In the genomic region with DNA sequence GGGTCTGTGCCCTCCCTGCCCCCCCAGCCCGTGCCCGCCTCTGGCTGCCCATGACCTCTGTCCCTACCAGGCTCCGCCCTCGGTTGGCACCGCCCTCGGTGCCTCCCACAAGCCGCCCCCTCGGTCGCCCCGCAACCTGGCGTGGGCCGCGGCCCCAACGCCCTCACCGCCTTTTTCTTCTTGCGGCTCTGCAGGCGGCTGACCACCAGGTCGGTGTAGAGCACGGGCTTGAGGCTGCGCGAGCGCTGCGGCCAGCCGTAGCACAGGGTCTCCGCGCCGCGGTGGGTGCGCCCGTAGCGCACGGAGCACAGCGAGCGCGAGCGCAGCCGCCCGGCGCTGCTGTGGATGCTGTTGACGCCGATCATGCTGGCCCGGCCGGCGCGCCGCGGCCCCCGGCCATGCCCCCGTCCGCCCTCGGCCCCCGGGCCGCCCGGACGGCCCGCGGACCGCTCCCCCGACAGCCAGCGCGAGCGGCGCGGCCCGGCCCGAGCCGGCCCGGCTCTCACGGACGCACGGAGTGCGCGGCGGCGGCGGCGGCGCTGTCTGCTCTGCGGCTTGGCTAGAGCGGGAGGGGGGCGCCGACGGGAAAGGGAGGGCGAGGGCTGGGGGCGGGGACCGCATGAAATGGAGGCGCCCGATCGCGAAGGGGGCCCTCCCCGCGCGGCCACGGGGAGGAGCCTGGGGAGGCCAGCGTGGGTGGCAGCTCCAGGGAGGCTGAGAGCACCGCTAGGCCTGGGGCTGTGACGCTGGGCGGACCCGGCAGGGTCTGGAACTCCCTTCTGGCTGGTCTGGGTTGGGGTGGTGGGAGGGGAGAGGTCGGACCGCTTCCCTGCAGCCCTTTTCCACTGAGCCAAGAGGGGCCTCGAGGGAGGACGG, we compare ENCODE assay signal across 8 cellular contexts. TPM values are rescaled to one million over a fixed set of nuclear protein-coding genes. Genes with fewer than 3 reads are reported as not detected.
DNase-seq lines count a peak whose midpoint lies in the region; ATAC-seq, FAIRE-seq and TF ChIP-seq lines count a peak whose summit lies in the region.

No MANE protein-coding gene starts in this region.

- no peak for TF ChIP-seq CTCF in GM13976 (IDR thresholded peaks at IDR 0.05; ENCODE audit: borderline replicate concordance, control extremely low read depth, extremely low read depth, insufficient read depth, missing control alignments)
- no peak for TF ChIP-seq CTCF in GM12878 (IDR thresholded peaks at IDR 0.05 in 2 of 3, conservative IDR thresholded peaks at IDR 0.05 in 1 of 3; ENCODE audit: control insufficient read depth in 2 of 3, extremely low read depth in 1 of 3, insufficient read depth in 1 of 3, low read depth in 3 of 3, low read length in 3 of 3)
- no peak for TF ChIP-seq CTCF in lower leg skin (IDR thresholded peaks at IDR 0.05)
- TF ChIP-seq CTCF in thyroid gland (IDR thresholded peaks at IDR 0.05), result no peak

- TF ChIP-seq EP300 in GM12878 (IDR thresholded peaks at IDR 0.05; ENCODE audit: borderline replicate concordance in 1 of 2, control insufficient read depth in 1 of 2, low read depth in 2 of 2, low read length in 2 of 2), result no peak

- H3K4me3 Mint-ChIP-seq in T-helper 2 cell treated with Interferon-gamma antibody and Interleukin-4, amounts not matched to agents 5 μg/mL and 100 μg/mL, for 36 hours, result peak overlapping the region; percentile 80

- CTCF ChIA-PET in GM12878 (lab: Yijun Ruan, JAX), result interaction anchor here (1.2 to 1.7 kb wide), 2 partner anchors 10 to 180 kb away, joined by 4 to 7 read pairs; no protein-coding TSS in a partner anchor

- WGBS in GM12878 (ENCODE audit: insufficient coverage, insufficient replicate concordance, low lambda C conversion rate, missing lambda C conversion rate), result 3% methylated on average over 59 of the region's 103 CpGs
- WGBS in lower leg skin, 2 donors, result 1 to 2% methylated on average over 49 to 50 of the region's 103 CpGs
- WGBS in thyroid gland, 2 donors, result 0 to 2% methylated on average over 19 to 26 of the region's 103 CpGs

- no peak for FAIRE-seq in GM12878 (lab: Jason Lieb, UNC)

- H3K4me1 ChIP-seq in GM12878 (ENCODE audit: control insufficient read depth, insufficient read depth, low read length) (peaks cover 9% of the 10 kb centered on the region), thyroid gland (peaks cover 4 to 19% of the 10 kb centered on the region in 2 donors)

- no peak overlapping the region for H2AFZ ChIP-seq in GM12878 (ENCODE audit: control insufficient read depth, low read depth, low read length)

- H3K36me3 ChIP-seq in GM12878 (ENCODE audit: control insufficient read depth in 2 of 2, insufficient read depth in 2 of 2, low read length in 1 of 2) (no peaks in the 10 kb centered on the region), thyroid gland (no peaks in the 10 kb centered on the region)

- H3K27me3 ChIP-seq in GM12878 (replicated peaks in 1 of 2; ENCODE audit: control insufficient read depth in 2 of 2, insufficient read depth in 2 of 2, low read length in 1 of 2) (peaks cover 17 to 21% of the 10 kb centered on the region in 2 experiments), thyroid gland (peaks cover 21% of the 10 kb centered on the region)

- BruUV-seq in GM12878 (replicated peaks; lab: Mats Ljungman, UMichigan), result no TSS peak

- no peak for TF ChIP-seq RAD21 in GM12878 (IDR thresholded peaks at IDR 0.05; ENCODE audit: insufficient read depth, low read depth, low read length)

- H3K9ac ChIP-seq in GM12878 (ENCODE audit: control insufficient read depth, insufficient read depth, low read length), result no peak overlapping the region

- ATAC-seq in GM12878 (0 out of 3 replicates have a peak, but pooled peaks have one; percentile 8), HG02678 (IDR thresholded peaks at IDR 0.05; ENCODE audit: unreplicated experiment) (no peak)

- peaks cover 32% of the 10 kb centered on the region for H3K27me3 Mint-ChIP-seq in T-helper 2 cell treated with Interferon-gamma antibody and Interleukin-4, amounts not matched to agents 5 μg/mL and 100 μg/mL, for 36 hours (ENCODE audit: low read depth)

- peak; percentile 82 for DNase-seq in GM13976 (ENCODE audit: low spot score)
- DNase-seq in T-helper 2 cell treated with Interferon-gamma antibody and Interleukin-4, amounts not matched to agents 5 μg/mL and 100 μg/mL, for 36 hours (ENCODE audit: low spot score), result peak; percentile 85
- no peak for DNase-seq in GM12878 (ENCODE audit: low read depth, low spot score)
- DNase-seq in inferior parietal cortex (ENCODE audit: extremely low spot score), result peak; percentile 21
- peak in 3 of 4 experiments; percentile 60 to 82 (median 66) for DNase-seq in stimulated activated CD4-positive, alpha-beta T cell treated with anti-CD3 and anti-CD28 coated beads, Interleukin-1b, Interleukin-23, amount 100 ng/mL, for 24 hours (ENCODE audit: low read depth in 4 of 4, low spot score in 1 of 4)
- DNase-seq in lower leg skin (ENCODE audit: low spot score in 2 of 2), result no peak
- DNase-seq in thyroid gland, result no peak

- no peaks in the 10 kb centered on the region for H3K79me2 ChIP-seq in GM12878 (ENCODE audit: control insufficient read depth, insufficient read depth, low read length)

- RAD21 ChIA-PET in GM12878 (lab: Charles Lee; ENCODE audit: unreplicated experiment), result interaction anchor here (0.9 kb wide), 1 partner anchor 179 kb away, joined by 3 read pairs; no protein-coding TSS in a partner anchor

- intact Hi-C loops in GM12878 (cut with micrococcal nuclease; ENCODE audit: unreplicated experiment), result no loop called here
- intact Hi-C loops in lower leg skin (cut with DNase I; ENCODE audit: low total_unique reads), result no loop called here
- intact Hi-C loops in thyroid gland (cut with DNase I), result no loop called here

- H3K4me3 ChIP-seq in GM12878 (peak overlapping the region; percentile 22; the same call in 1 of the 2 replicates), lower leg skin (ENCODE audit: low read depth, poor library complexity, severe bottlenecking) (no peak overlapping the region), thyroid gland (replicated peaks in 1 of 3) (peak overlapping the region in 1 of 3 donors; percentile 17)

- peak overlapping the region; percentile 64; the same call in 1 of the 2 replicates for H3K4me2 ChIP-seq in GM12878 (ENCODE audit: control insufficient read depth, insufficient read depth)

- POLR2A ChIA-PET in GM12878 (lab: Charles Lee), result interaction anchor here (1.2 kb wide), 1 partner anchor 14 kb away, joined by 4 read pairs; no protein-coding TSS in a partner anchor

- in situ Hi-C loops in GM13976 (cut with MboI; ENCODE audit: low sequenced_read_pairs, unreplicated experiment), result no loop called here
- in situ Hi-C loops in GM12878 (cut with MboI), result loop anchor here (5.0 kb wide), 1 partner anchor 182 kb away; a partner anchor contains a TSS

- H3K36me3 Mint-ChIP-seq in T-helper 2 cell treated with Interferon-gamma antibody and Interleukin-4, amounts not matched to agents 5 μg/mL and 100 μg/mL, for 36 hours (ENCODE audit: low read depth), result no peaks in the 10 kb centered on the region

- H3K9me3 Mint-ChIP-seq in T-helper 2 cell treated with Interferon-gamma antibody and Interleukin-4, amounts not matched to agents 5 μg/mL and 100 μg/mL, for 36 hours, result no peaks in the 10 kb centered on the region

- SMC1A ChIA-PET in GM12878 (lab: Charles Lee; ENCODE audit: uncharacterized antibody, unreplicated experiment), result interaction anchor here (1.0 to 1.2 kb wide), 2 partner anchors 11 kb away, joined by 3 read pairs; no protein-coding TSS in a partner anchor

- TF ChIP-seq POLR2A in GM12878 (IDR thresholded peaks at IDR 0.05; ENCODE audit: low read depth, low read length), result peak; percentile 50; the same call in 1 of the 2 replicates
- no peak for TF ChIP-seq POLR2A in lower leg skin (IDR thresholded peaks at IDR 0.05)
- TF ChIP-seq POLR2A in thyroid gland (IDR thresholded peaks at IDR 0.05), result no peak

- peaks cover 27% of the 10 kb centered on the region for H3K4me1 Mint-ChIP-seq in T-helper 2 cell treated with Interferon-gamma antibody and Interleukin-4, amounts not matched to agents 5 μg/mL and 100 μg/mL, for 36 hours (ENCODE audit: low read depth)

- peaks cover 5% of the 10 kb centered on the region; the same call in 1 of the 2 replicates for H4K20me1 ChIP-seq in GM12878 (ENCODE audit: control insufficient read depth, insufficient read depth)

- H3K27ac ChIP-seq in GM12878 (ENCODE audit: control insufficient read depth, insufficient read depth) (no peak overlapping the region), thyroid gland (no peak overlapping the region)

- H3K27ac Mint-ChIP-seq in T-helper 2 cell treated with Interferon-gamma antibody and Interleukin-4, amounts not matched to agents 5 μg/mL and 100 μg/mL, for 36 hours, result peak overlapping the region; percentile 27

- H3K9me3 ChIP-seq in GM12878 (replicated peaks; ENCODE audit: control insufficient read depth, insufficient read depth, low read length) (no peaks in the 10 kb centered on the region), thyroid gland (no peaks in the 10 kb centered on the region)

RNA-seq across cellular contexts. Expression of a gene that starts 9.6 kb away (rescaled TPM):
- 0.83 and 1.1 TPM in 2 replicates for total RNA-seq in GM12878 (2013; cell fraction: nucleolus; rRNA removed)
- 0.11 and 0.27 TPM in 2 replicates for total RNA-seq in GM12878 (2014; rRNA removed)
- 0.09 and 0.18 TPM in 2 replicates for total RNA-seq in GM12878 (2014; rRNA removed; fragmentation: Illumina TruSeq; extraction: Trizol)
- total RNA-seq in GM12878 (2021), result 0.16 and 0.56 TPM in 2 replicates
- polyA plus RNA-seq in GM12878 (2011; ENCODE audit: low read depth), result 0.41 TPM
- 0.41 and 0.55 TPM in 2 replicates for polyA plus RNA-seq in GM12878 (2011; rRNA removed)
- 0.43 and 0.57 TPM in 2 replicates for polyA plus RNA-seq in GM12878 (2011; cell fraction: cytosol; rRNA removed)
- 3.5 and 3.8 TPM in 2 replicates for polyA plus RNA-seq in GM12878 (2011; cell fraction: nucleus; rRNA removed)
- 2.1 and 2.8 TPM in 2 replicates for polyA plus RNA-seq in GM12878 (2012)
- polyA plus RNA-seq in GM12878 (2014; fragmentation: Illumina TruSeq; extraction: Trizol), result 0.16 TPM in 1 of 2 replicates, not detected in the other
- polyA plus RNA-seq in GM12878 (2014; fragmentation: Nextera tagmentation; extraction: Ambion mirVana), result not detected
- polyA plus RNA-seq in GM12878 (2014; rRNA removed), result 0.25 and 0.77 TPM in 2 replicates
- polyA plus RNA-seq in GM12878 (2016; fragmentation: Nextera tagmentation; extraction: Ambion mirVana), result 1 to 10 TPM; 1.7 to 2.0 TPM
- polyA minus RNA-seq in GM12878 (2011; rRNA and poly(A)+ RNA removed), result 0.93 and 0.95 TPM in 2 replicates
- polyA minus RNA-seq in GM12878 (2011; cell fraction: cytosol; rRNA and poly(A)+ RNA removed), result not detected in 2 replicates
- polyA minus RNA-seq in GM12878 (2011; cell fraction: nucleus; rRNA and poly(A)+ RNA removed), result 1.1 TPM in 2 replicates
- total RNA-seq in lower leg skin, result 1 to 10 TPM in 3 of 4 donors, under 1 TPM in 1; 0.56 to 4.5 (median 2.1) TPM
- total RNA-seq in thyroid gland, result 1 to 10 TPM in 1 of 4 donors, under 1 TPM in 3; 0.24 to 1.1 (median 0.49) TPM

RNA-seq across cellular contexts. Expression of a gene that starts 11.7 kb away (rescaled TPM):
- 2.2 TPM in 2 replicates for total RNA-seq in GM12878 (2013; cell fraction: nucleolus; rRNA removed)
- total RNA-seq in GM12878 (2014; rRNA removed) (13.8 and 14.4 TPM in 2 replicates), GM12878 (2014; rRNA removed; fragmentation: Illumina TruSeq; extraction: Trizol) (1.8 and 1.9 TPM in 2 replicates), GM12878 (2021) (13.5 and 14.7 TPM in 2 replicates), lower leg skin (10 to 100 TPM; 18.2 to 25.3 (median 19.1) TPM), thyroid gland (10 to 100 TPM; 13.4 to 34.0 (median 27.2) TPM)
- 2.1 TPM for polyA plus RNA-seq in GM12878 (2011; ENCODE audit: low read depth)
- polyA plus RNA-seq in GM12878 (2011; rRNA removed) (1.3 and 3.1 TPM in 2 replicates), GM12878 (2014; fragmentation: Illumina TruSeq; extraction: Trizol) (0.11 and 0.54 TPM in 2 replicates), GM12878 (2014; fragmentation: Nextera tagmentation; extraction: Ambion mirVana) (under 1 TPM; 0.13 to 0.66 TPM), GM12878 (2014; rRNA removed) (12.6 and 15.3 TPM in 2 replicates), GM12878 (2016; fragmentation: Nextera tagmentation; extraction: Ambion mirVana) (10 to 100 TPM; 19.5 to 21.3 TPM)
- polyA plus RNA-seq in GM12878 (2011; cell fraction: cytosol; rRNA removed), result 9.5 and 16.7 TPM in 2 replicates
- polyA plus RNA-seq in GM12878 (2011; cell fraction: nucleus; rRNA removed), result 24.6 and 34.7 TPM in 2 replicates
- polyA plus RNA-seq in GM12878 (2012), result 5.9 and 7.7 TPM in 2 replicates
- polyA minus RNA-seq in GM12878 (2011; rRNA and poly(A)+ RNA removed), result 0.73 and 1.8 TPM in 2 replicates
- polyA minus RNA-seq in GM12878 (2011; cell fraction: cytosol; rRNA and poly(A)+ RNA removed), result 2.9 TPM in 2 replicates
- polyA minus RNA-seq in GM12878 (2011; cell fraction: nucleus; rRNA and poly(A)+ RNA removed), result 3.0 and 3.5 TPM in 2 replicates

RNA-seq across cellular contexts. Expression of a gene that starts 13.5 kb away (rescaled TPM):
- total RNA-seq in GM12878 (2013; cell fraction: nucleolus; rRNA removed), result 150 and 171 TPM in 2 replicates
- 108 and 111 TPM in 2 replicates for total RNA-seq in GM12878 (2014; rRNA removed)
- 42.4 and 43.7 TPM in 2 replicates for total RNA-seq in GM12878 (2014; rRNA removed; fragmentation: Illumina TruSeq; extraction: Trizol)
- total RNA-seq in GM12878 (2021), result 144 and 145 TPM in 2 replicates
- 33.4 TPM for polyA plus RNA-seq in GM12878 (2011; ENCODE audit: low read depth)
- polyA plus RNA-seq in GM12878 (2011; rRNA removed), result 62.4 and 113 TPM in 2 replicates
- 110 and 124 TPM in 2 replicates for polyA plus RNA-seq in GM12878 (2011; cell fraction: cytosol; rRNA removed)
- 571 and 613 TPM in 2 replicates for polyA plus RNA-seq in GM12878 (2011; cell fraction: nucleus; rRNA removed)
- 106 and 129 TPM in 2 replicates for polyA plus RNA-seq in GM12878 (2012)
- polyA plus RNA-seq in GM12878 (2014; fragmentation: Illumina TruSeq; extraction: Trizol), result 49.9 and 56.4 TPM in 2 replicates
- 1 to 10 TPM in 1 of 2 experiments, under 1 TPM in 1; 0.56 to 1.3 TPM for polyA plus RNA-seq in GM12878 (2014; fragmentation: Nextera tagmentation; extraction: Ambion mirVana)
- 109 and 119 TPM in 2 replicates for polyA plus RNA-seq in GM12878 (2014; rRNA removed)
- polyA plus RNA-seq in GM12878 (2016; fragmentation: Nextera tagmentation; extraction: Ambion mirVana), result 10 to 100 TPM; 31.4 to 32.0 TPM
- polyA minus RNA-seq in GM12878 (2011; rRNA and poly(A)+ RNA removed), result 60.3 and 69.0 TPM in 2 replicates
- 39.0 and 44.4 TPM in 2 replicates for polyA minus RNA-seq in GM12878 (2011; cell fraction: cytosol; rRNA and poly(A)+ RNA removed)
- 74.0 and 110 TPM in 2 replicates for polyA minus RNA-seq in GM12878 (2011; cell fraction: nucleus; rRNA and poly(A)+ RNA removed)
- 10 to 100 TPM; 19.4 to 36.1 (median 20.1) TPM for total RNA-seq in lower leg skin
- total RNA-seq in thyroid gland, result 10 to 100 TPM; 12.3 to 26.0 (median 15.3) TPM

RNA-seq across cellular contexts. Expression of a gene that starts 23.4 kb away (rescaled TPM):
- total RNA-seq in GM12878 (2013; cell fraction: nucleolus; rRNA removed), result 12.4 and 13.3 TPM in 2 replicates
- total RNA-seq in GM12878 (2014; rRNA removed) (66.5 and 67.6 TPM in 2 replicates), GM12878 (2014; rRNA removed; fragmentation: Illumina TruSeq; extraction: Trizol) (47.8 and 49.6 TPM in 2 replicates), GM12878 (2021) (82.5 and 85.5 TPM in 2 replicates), lower leg skin (10 to 100 TPM; 30.3 to 51.2 (median 32.7) TPM), thyroid gland (10 to 100 TPM; 56.2 to 73.9 (median 62.0) TPM)
- polyA plus RNA-seq in GM12878 (2011; ENCODE audit: low read depth), result 23.2 TPM
- polyA plus RNA-seq in GM12878 (2011; rRNA removed) (21.7 and 31.5 TPM in 2 replicates), GM12878 (2014; fragmentation: Illumina TruSeq; extraction: Trizol) (34.4 and 84.2 TPM in 2 replicates), GM12878 (2014; fragmentation: Nextera tagmentation; extraction: Ambion mirVana) (10 to 100 TPM; 20.4 to 45.2 TPM), GM12878 (2014; rRNA removed) (75.9 and 88.0 TPM in 2 replicates), GM12878 (2016; fragmentation: Nextera tagmentation; extraction: Ambion mirVana) (100 to 1,000 TPM; 116 to 121 TPM)
- polyA plus RNA-seq in GM12878 (2011; cell fraction: cytosol; rRNA removed), result 88.8 and 91.7 TPM in 2 replicates
- polyA plus RNA-seq in GM12878 (2011; cell fraction: nucleus; rRNA removed), result 81.7 and 82.8 TPM in 2 replicates
- polyA plus RNA-seq in GM12878 (2012), result 53.7 and 56.5 TPM in 2 replicates
- polyA minus RNA-seq in GM12878 (2011; rRNA and poly(A)+ RNA removed), result 8.9 and 26.7 TPM in 2 replicates
- polyA minus RNA-seq in GM12878 (2011; cell fraction: cytosol; rRNA and poly(A)+ RNA removed), result 10.2 and 11.4 TPM in 2 replicates
- 7.9 and 8.4 TPM in 2 replicates for polyA minus RNA-seq in GM12878 (2011; cell fraction: nucleus; rRNA and poly(A)+ RNA removed)

RNA-seq across cellular contexts. Expression of a gene that starts 42.4 kb away (rescaled TPM):
- 0.69 and 0.98 TPM in 2 replicates for total RNA-seq in GM12878 (2013; cell fraction: nucleolus; rRNA removed)
- total RNA-seq in GM12878 (2014; rRNA removed) (0.60 and 1.1 TPM in 2 replicates), GM12878 (2014; rRNA removed; fragmentation: Illumina TruSeq; extraction: Trizol) (0.09 TPM in 1 of 2 replicates, not detected in the other), GM12878 (2021) (0.19 and 0.33 TPM in 2 replicates), lower leg skin (10 to 100 TPM in 3 of 4 donors, 1 to 10 TPM in 1; 7.6 to 17.3 (median 11.5) TPM), thyroid gland (1 to 10 TPM; 1.1 to 2.9 (median 1.8) TPM)
- not detected for polyA plus RNA-seq in GM12878 (2011; ENCODE audit: low read depth)
- polyA plus RNA-seq in GM12878 (2011; rRNA removed) (0.06 and 0.11 TPM in 2 replicates), GM12878 (2014; fragmentation: Illumina TruSeq; extraction: Trizol) (0.29 TPM in 2 replicates), GM12878 (2014; fragmentation: Nextera tagmentation; extraction: Ambion mirVana) (under 1 TPM; 0.06 to 0.07 TPM), GM12878 (2014; rRNA removed) (0.49 and 0.65 TPM in 2 replicates), GM12878 (2016; fragmentation: Nextera tagmentation; extraction: Ambion mirVana) (under 1 TPM; 0.34 to 0.63 TPM)
- polyA plus RNA-seq in GM12878 (2011; cell fraction: cytosol; rRNA removed), result 0.31 and 0.35 TPM in 2 replicates
- 0.36 and 0.92 TPM in 2 replicates for polyA plus RNA-seq in GM12878 (2011; cell fraction: nucleus; rRNA removed)
- polyA plus RNA-seq in GM12878 (2012), result 0.76 and 1.3 TPM in 2 replicates
- polyA minus RNA-seq in GM12878 (2011; rRNA and poly(A)+ RNA removed), result 0.80 and 2.3 TPM in 2 replicates
- 1.1 TPM in 1 of 2 replicates, not detected in the other for polyA minus RNA-seq in GM12878 (2011; cell fraction: cytosol; rRNA and poly(A)+ RNA removed)
- 2.2 and 4.5 TPM in 2 replicates for polyA minus RNA-seq in GM12878 (2011; cell fraction: nucleus; rRNA and poly(A)+ RNA removed)

Comparison
In these comparisons a context has a peak if more than half of its experiments do, and no peak if none do; other contexts are left out.
1. DNase-seq: peak in GM13976 (single experiment), T-helper 2 cell treated with Interferon-gamma antibody and Interleukin-4, amounts not matched to agents 5 μg/mL and 100 μg/mL, for 36 hours (single experiment), inferior parietal cortex (single experiment) and stimulated activated CD4-positive, alpha-beta T cell treated with anti-CD3 and anti-CD28 coated beads, Interleukin-1b, Interleukin-23, amount 100 ng/mL, for 24 hours (3 of 4); none in GM12878 (single experiment), lower leg skin (0 of 2) and thyroid gland (0 of 2).